ENCODE assay signal across 20 cellular contexts in the genomic region with DNA sequence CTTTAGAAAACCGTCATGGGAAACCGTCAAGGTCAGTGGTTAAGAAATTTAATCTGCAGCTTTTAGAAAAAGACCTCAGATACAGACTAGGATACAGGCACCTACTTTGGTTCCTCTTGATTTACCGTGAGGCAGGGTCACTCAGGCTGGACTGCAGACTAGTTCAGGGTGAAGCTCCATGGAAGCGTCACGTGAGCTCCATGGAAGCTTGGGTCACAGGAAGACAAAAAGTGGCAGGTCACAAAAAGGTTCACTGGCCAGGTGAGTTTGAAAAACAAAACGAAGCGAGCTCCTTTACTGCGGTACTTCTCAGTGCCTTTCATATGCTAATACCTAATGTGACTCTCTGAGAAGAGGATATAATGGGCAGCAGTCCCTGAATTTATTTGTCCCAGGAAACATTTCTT. TPM values are rescaled to one million over a fixed set of nuclear protein-coding genes. Genes with fewer than 3 reads are reported as not detected.
DNase-seq lines count a peak whose midpoint lies in the region; ATAC-seq, FAIRE-seq and TF ChIP-seq lines count a peak whose summit lies in the region.
"Had no signal": no experiment of that assay in that cellular context is flagged by ENCODE, and none has a peak within 500 bp of the region (broad histone marks: within the 10 kb centered on the region; RNA-seq: fewer than 3 reads in every experiment).

No MANE protein-coding gene starts in this region.

- DNase-seq in activated naive CD4-positive, alpha-beta T cell treated with anti-CD3 and anti-CD28 coated beads, Interleukin-2, amount 10 ng/mL, durations not matched to agents 7 days and 5 days, result no peak
- no peak for DNase-seq in activated naive CD4-positive, alpha-beta T cell treated with anti-CD3 and anti-CD28 coated beads for 36 hours
- DNase-seq in iPS-NIHi11 (ENCODE audit: low spot score) (peak; percentile 38), NCI-H187 (lab: John Stamatoyannopoulos, UW) (no peak), HTR-8/SVneo (ENCODE audit: insufficient read length, low spot score) (no peak), NCI-H748 (lab: John Stamatoyannopoulos, UW; ENCODE audit: unreplicated experiment) (no peak)
- DNase-seq in stimulated activated naive B cell treated with anti-CD40 and anti-IgM and Interleukin-4, amounts not matched to agents 10 μg/mL and 1 μg/mL and 100 μg/mL, for 72 hours, result no peak
- DNase-seq: activated CD4-positive, alpha-beta memory T cell treated with anti-CD3 and anti-CD28 coated beads, Interleukin-2, amount 10 ng/mL, durations not matched to agents 7 days and 5 days; CD4-positive, alpha-beta memory T cell; DMS79 treated with DMSO at 0.1 percent for 48 hours; foreskin fibroblast; NCI-H1417 treated with DMSO at 0.1 percent for 48 hours; retina; T-cell had no signal

- intact Hi-C loops in activated naive CD4-positive, alpha-beta T cell treated with anti-CD3 and anti-CD28 coated beads for 36 hours (cut with micrococcal nuclease), result no loop called here

- H3K27me3 Mint-ChIP-seq in activated naive CD4-positive, alpha-beta T cell treated with anti-CD3 and anti-CD28 coated beads, Interleukin-2, amount 10 ng/mL, durations not matched to agents 7 days and 5 days, result no peaks in the 10 kb centered on the region
- no peaks in the 10 kb centered on the region for H3K27me3 Mint-ChIP-seq in activated naive CD4-positive, alpha-beta T cell treated with anti-CD3 and anti-CD28 coated beads for 36 hours (ENCODE audit: low read depth)
- H3K27me3 Mint-ChIP-seq in brain, result no peaks in the 10 kb centered on the region
- H3K27me3 Mint-ChIP-seq in stimulated activated naive B cell treated with anti-CD40 and anti-IgM and Interleukin-4, amounts not matched to agents 10 μg/mL and 1 μg/mL and 100 μg/mL, for 72 hours, result no peaks in the 10 kb centered on the region
- H3K27me3 Mint-ChIP-seq: activated CD4-positive, alpha-beta memory T cell treated with anti-CD3 and anti-CD28 coated beads, Interleukin-2, amount 10 ng/mL, durations not matched to agents 7 days and 5 days; CD4-positive, alpha-beta memory T cell; natural killer cell treated with Interleukin-12 subunit alpha and Interleukin-12 subunit beta and Interleukin-15 and Interleukin-18, amount 100 ng/mL, for 72 hours; stimulated activated naive CD8-positive, alpha-beta T cell treated with anti-CD3 and anti-CD28 coated beads, Interleukin-15, Interleukin-2, amounts not matched to agents 100 ng/mL and 50 ng/mL, for 24 hours; T-cell had no signal

- CTCF ChIA-PET in activated naive CD4-positive, alpha-beta T cell treated with anti-CD3 and anti-CD28 coated beads, Interleukin-2, amount 10 ng/mL, durations not matched to agents 7 days and 5 days (lab: Charles Lee), result interaction anchor here (1.1 kb wide), 1 partner anchor 37 kb away, joined by 3 read pairs; no protein-coding TSS in a partner anchor
- CTCF ChIA-PET in activated naive CD4-positive, alpha-beta T cell treated with anti-CD3 and anti-CD28 coated beads for 36 hours (lab: Charles Lee), result interaction anchor here (1.8 kb wide), 1 partner anchor 87 kb away, joined by 6 read pairs; no protein-coding TSS in a partner anchor

- no peak overlapping the region for H3K4me3 Mint-ChIP-seq in activated naive CD4-positive, alpha-beta T cell treated with anti-CD3 and anti-CD28 coated beads, Interleukin-2, amount 10 ng/mL, durations not matched to agents 7 days and 5 days
- no peak overlapping the region for H3K4me3 Mint-ChIP-seq in activated naive CD4-positive, alpha-beta T cell treated with anti-CD3 and anti-CD28 coated beads for 36 hours
- H3K4me3 Mint-ChIP-seq in brain, result no peak overlapping the region
- H3K4me3 Mint-ChIP-seq in stimulated activated naive B cell treated with anti-CD40 and anti-IgM and Interleukin-4, amounts not matched to agents 10 μg/mL and 1 μg/mL and 100 μg/mL, for 72 hours, result no peak overlapping the region
- H3K4me3 Mint-ChIP-seq: activated CD4-positive, alpha-beta memory T cell treated with anti-CD3 and anti-CD28 coated beads, Interleukin-2, amount 10 ng/mL, durations not matched to agents 7 days and 5 days; CD4-positive, alpha-beta memory T cell; natural killer cell treated with Interleukin-12 subunit alpha and Interleukin-12 subunit beta and Interleukin-15 and Interleukin-18, amount 100 ng/mL, for 72 hours; stimulated activated naive CD8-positive, alpha-beta T cell treated with anti-CD3 and anti-CD28 coated beads, Interleukin-15, Interleukin-2, amounts not matched to agents 100 ng/mL and 50 ng/mL, for 24 hours; T-cell had no signal

- H3K27ac Mint-ChIP-seq in activated naive CD4-positive, alpha-beta T cell treated with anti-CD3 and anti-CD28 coated beads, Interleukin-2, amount 10 ng/mL, durations not matched to agents 7 days and 5 days, result peak overlapping the region; percentile 58
- H3K27ac Mint-ChIP-seq in activated naive CD4-positive, alpha-beta T cell treated with anti-CD3 and anti-CD28 coated beads for 36 hours, result no peak overlapping the region
- H3K27ac Mint-ChIP-seq in brain, result peak overlapping the region in 4 of 5 experiments; percentile 22 to 73 (median 66)
- H3K27ac Mint-ChIP-seq in stimulated activated naive B cell treated with anti-CD40 and anti-IgM and Interleukin-4, amounts not matched to agents 10 μg/mL and 1 μg/mL and 100 μg/mL, for 72 hours, result peak overlapping the region; percentile 71
- H3K27ac Mint-ChIP-seq: activated CD4-positive, alpha-beta memory T cell treated with anti-CD3 and anti-CD28 coated beads, Interleukin-2, amount 10 ng/mL, durations not matched to agents 7 days and 5 days; stimulated activated naive CD8-positive, alpha-beta T cell treated with anti-CD3 and anti-CD28 coated beads, Interleukin-15, Interleukin-2, amounts not matched to agents 100 ng/mL and 50 ng/mL, for 24 hours had no signal

- TF ChIP-seq CTCF in brain (conservative IDR thresholded peaks at IDR 0.05), result no peak

- peaks cover 84% of the 10 kb centered on the region for H3K36me3 Mint-ChIP-seq in activated naive CD4-positive, alpha-beta T cell treated with anti-CD3 and anti-CD28 coated beads, Interleukin-2, amount 10 ng/mL, durations not matched to agents 7 days and 5 days
- peaks cover 45% of the 10 kb centered on the region for H3K36me3 Mint-ChIP-seq in activated naive CD4-positive, alpha-beta T cell treated with anti-CD3 and anti-CD28 coated beads for 36 hours (ENCODE audit: low read depth)
- peaks cover 93% of the 10 kb centered on the region for H3K36me3 Mint-ChIP-seq in brain
- peaks cover 61 to 63% of the 10 kb centered on the region in 2 donors for H3K36me3 Mint-ChIP-seq in stimulated activated naive B cell treated with anti-CD40 and anti-IgM and Interleukin-4, amounts not matched to agents 10 μg/mL and 1 μg/mL and 100 μg/mL, for 72 hours

- H3K9me3 Mint-ChIP-seq in activated naive CD4-positive, alpha-beta T cell treated with anti-CD3 and anti-CD28 coated beads, Interleukin-2, amount 10 ng/mL, durations not matched to agents 7 days and 5 days, result no peaks in the 10 kb centered on the region
- no peaks in the 10 kb centered on the region for H3K9me3 Mint-ChIP-seq in activated naive CD4-positive, alpha-beta T cell treated with anti-CD3 and anti-CD28 coated beads for 36 hours
- no peaks in the 10 kb centered on the region for H3K9me3 Mint-ChIP-seq in brain
- no peaks in the 10 kb centered on the region for H3K9me3 Mint-ChIP-seq in stimulated activated naive B cell treated with anti-CD40 and anti-IgM and Interleukin-4, amounts not matched to agents 10 μg/mL and 1 μg/mL and 100 μg/mL, for 72 hours
- H3K9me3 Mint-ChIP-seq: activated CD4-positive, alpha-beta memory T cell treated with anti-CD3 and anti-CD28 coated beads, Interleukin-2, amount 10 ng/mL, durations not matched to agents 7 days and 5 days; CD4-positive, alpha-beta memory T cell; natural killer cell treated with Interleukin-12 subunit alpha and Interleukin-12 subunit beta and Interleukin-15 and Interleukin-18, amount 100 ng/mL, for 72 hours; stimulated activated naive CD8-positive, alpha-beta T cell treated with anti-CD3 and anti-CD28 coated beads, Interleukin-15, Interleukin-2, amounts not matched to agents 100 ng/mL and 50 ng/mL, for 24 hours; T-cell had no signal

- FAIRE-seq in HTR-8/SVneo (lab: Jason Lieb, UNC), result no peak
- FAIRE-seq: colon, GM18507 had no signal

- H3K4me1 Mint-ChIP-seq in activated naive CD4-positive, alpha-beta T cell treated with anti-CD3 and anti-CD28 coated beads, Interleukin-2, amount 10 ng/mL, durations not matched to agents 7 days and 5 days, result peaks cover 26% of the 10 kb centered on the region
- H3K4me1 Mint-ChIP-seq in activated naive CD4-positive, alpha-beta T cell treated with anti-CD3 and anti-CD28 coated beads for 36 hours (ENCODE audit: low read depth), result peaks cover 4% of the 10 kb centered on the region
- H3K4me1 Mint-ChIP-seq in brain, result peaks cover 28% of the 10 kb centered on the region
- H3K4me1 Mint-ChIP-seq in stimulated activated naive B cell treated with anti-CD40 and anti-IgM and Interleukin-4, amounts not matched to agents 10 μg/mL and 1 μg/mL and 100 μg/mL, for 72 hours, result peaks cover 36 to 53% of the 10 kb centered on the region in 2 donors

- no peak for ATAC-seq in stimulated activated naive B cell treated with anti-CD40 and anti-IgM and Interleukin-4, amounts not matched to agents 10 μg/mL and 1 μg/mL and 100 μg/mL, for 72 hours (replicated peaks)
- ATAC-seq: HCT116; natural killer cell treated with Interleukin-12 subunit alpha and Interleukin-12 subunit beta and Interleukin-15 and Interleukin-18, amount 100 ng/mL, for 72 hours; T-cell had no signal

RNA-seq across cellular contexts. Expression of gene PRRC2B, which starts 43.0 kb away (rescaled TPM):
- 100 to 1,000 TPM; 157 to 171 TPM for total RNA-seq in activated naive CD4-positive, alpha-beta T cell treated with anti-CD3 and anti-CD28 coated beads for 36 hours
- 264 TPM for polyA plus RNA-seq in brain (ENCODE audit: insufficient read depth, low read depth, low replicate concordance)
